10 cellular contexts compared by ENCODE assay signal in the genomic region with DNA sequence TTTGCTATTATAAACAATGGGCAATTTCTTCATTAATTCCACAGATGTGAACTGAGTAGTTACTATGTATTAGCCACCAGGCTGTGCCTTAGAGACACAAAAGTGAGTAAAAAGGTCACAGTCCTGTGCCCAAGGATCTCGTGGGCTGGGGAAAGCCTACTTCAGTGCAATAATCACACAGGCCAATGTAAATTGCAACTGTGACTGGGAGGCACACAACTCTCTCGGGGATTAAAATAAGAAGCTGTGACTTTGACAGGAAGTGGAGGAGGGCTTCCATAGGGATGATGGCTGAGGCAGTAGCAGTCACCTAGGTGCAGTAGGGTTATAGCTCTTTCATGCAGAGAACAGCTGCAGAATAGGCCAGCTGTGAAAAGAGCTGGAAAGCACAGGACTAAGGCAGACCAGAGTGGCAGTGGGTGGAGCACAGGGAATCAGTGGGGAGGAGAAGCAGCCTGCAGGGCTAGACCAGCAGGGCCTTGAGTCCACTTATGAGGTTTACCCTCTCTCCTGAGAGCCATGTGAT.
DNase-seq lines count a peak whose midpoint lies in the region; ATAC-seq, FAIRE-seq and TF ChIP-seq lines count a peak whose summit lies in the region.
"Had no signal": no experiment of that assay in that cellular context is flagged by ENCODE, and none has a peak within 500 bp of the region (broad histone marks: within the 10 kb centered on the region; RNA-seq: fewer than 3 reads in every experiment).

No MANE protein-coding gene starts in this region.

- H3K79me1 ChIP-seq in H1 (ENCODE audit: low read depth, low read length), result no peaks in the 10 kb centered on the region

- DNase-seq in activated naive CD8-positive, alpha-beta T cell treated with anti-CD3 and anti-CD28 coated beads, Interleukin-2, amount 10 ng/mL, durations not matched to agents 7 days and 5 days, result no peak
- no peak for DNase-seq in activated naive CD8-positive, alpha-beta T cell treated with anti-CD3 and anti-CD28 coated beads for 36 hours
- DNase-seq in NCI-H1417 (lab: John Stamatoyannopoulos, UW) (peak in 2 of 3 experiments; percentile 58 to 74), H1 (ENCODE audit: low read depth in 1 of 2, low spot score in 2 of 2) (no peak), small intestine (peak; percentile 66), LoVo (ENCODE audit: low spot score) (no peak)
- DNase-seq in stimulated activated effector memory CD8-positive, alpha-beta T cell treated with anti-CD3 and anti-CD28 coated beads, Interleukin-12 subunit alpha, Interleukin-12 subunit beta, amount 100 ng/mL, for 72 hours (ENCODE audit: low spot score in 2 of 2), result no peak
- DNase-seq: C1 segment of cervical spinal cord had no signal

- no peak overlapping the region for H3K4me3 ChIP-seq in H1 (ENCODE audit: extremely low read depth in 1 of 4, insufficient read depth in 2 of 4, low read depth in 3 of 4, low read length in 4 of 4)
- no peak overlapping the region for H3K4me3 ChIP-seq in small intestine (ENCODE audit: low read depth in 1 of 2, low read length in 2 of 2)

- no peaks in the 10 kb centered on the region for H3K27me3 Mint-ChIP-seq in activated naive CD8-positive, alpha-beta T cell treated with anti-CD3 and anti-CD28 coated beads, Interleukin-2, amount 10 ng/mL, durations not matched to agents 7 days and 5 days
- H3K27me3 Mint-ChIP-seq in activated naive CD8-positive, alpha-beta T cell treated with anti-CD3 and anti-CD28 coated beads for 36 hours, result no peaks in the 10 kb centered on the region

- no peak overlapping the region for H3K4me3 Mint-ChIP-seq in activated naive CD8-positive, alpha-beta T cell treated with anti-CD3 and anti-CD28 coated beads, Interleukin-2, amount 10 ng/mL, durations not matched to agents 7 days and 5 days
- no peak overlapping the region for H3K4me3 Mint-ChIP-seq in activated naive CD8-positive, alpha-beta T cell treated with anti-CD3 and anti-CD28 coated beads for 36 hours
- H3K4me3 Mint-ChIP-seq in stimulated activated effector memory CD8-positive, alpha-beta T cell treated with anti-CD3 and anti-CD28 coated beads, Interleukin-12 subunit alpha, Interleukin-12 subunit beta, amount 100 ng/mL, for 72 hours, result no peak overlapping the region

- H3K4me1 ChIP-seq in H1 (replicated peaks in 1 of 4; ENCODE audit: control insufficient read depth in 3 of 4, insufficient read depth in 4 of 4, low read length in 3 of 4) (peaks cover 0 to 2% (median 0%) of the 10 kb centered on the region in 4 experiments; a peak in 1 of 7 replicates), small intestine (ENCODE audit: control insufficient read depth in 2 of 2, insufficient read depth in 1 of 2, low read depth in 1 of 2, low read length in 1 of 2) (peaks cover 0 to 5% of the 10 kb centered on the region in 2 donors)

- H3K4me2 ChIP-seq in H1 (ENCODE audit: insufficient read depth in 1 of 2, low read depth in 2 of 2, low read length in 2 of 2), result no peak overlapping the region

- no peak overlapping the region for H2BK5ac ChIP-seq in H1 (ENCODE audit: low read depth, low read length)

- H4K20me1 ChIP-seq in H1 (replicated peaks in 1 of 2; ENCODE audit: control insufficient read depth in 1 of 2, insufficient read depth in 2 of 2, low read length in 2 of 2), result no peaks in the 10 kb centered on the region

- H3K23ac ChIP-seq in H1 (ENCODE audit: insufficient read length), result no peak overlapping the region

- no peaks in the 10 kb centered on the region for H3K36me3 ChIP-seq in H1 (ENCODE audit: control insufficient read depth in 2 of 4, insufficient read depth in 4 of 4, low read length in 3 of 4)
- H3K36me3 ChIP-seq in small intestine (ENCODE audit: control insufficient read depth in 2 of 2, insufficient read depth in 2 of 2, low read length in 2 of 2), result no peaks in the 10 kb centered on the region

- H3K56ac ChIP-seq in H1 (replicated peaks; ENCODE audit: insufficient read length, low read depth, low read length), result no peak overlapping the region

- peak; percentile 58 for ATAC-seq in activated naive CD8-positive, alpha-beta T cell treated with anti-CD3 and anti-CD28 coated beads, Interleukin-2, amount 10 ng/mL, durations not matched to agents 7 days and 5 days (ENCODE audit: low read depth)
- no peak for ATAC-seq in GM18858 (IDR thresholded peaks at IDR 0.05; ENCODE audit: unreplicated experiment)
- ATAC-seq in stimulated activated effector memory CD8-positive, alpha-beta T cell treated with anti-CD3 and anti-CD28 coated beads, Interleukin-12 subunit alpha, Interleukin-12 subunit beta, amount 100 ng/mL, for 72 hours, result no peak

- H3K27me3 ChIP-seq in H1 (replicated peaks in 1 of 4; ENCODE audit: control insufficient read depth in 3 of 4, extremely low read depth in 1 of 4, insufficient read depth in 3 of 4, low read length in 3 of 4) (0 out of 7 replicates have a peak, but pooled peaks cover 0 to 2% (median 0%) of the 10 kb centered on the region in 4 experiments), small intestine (ENCODE audit: control insufficient read depth in 2 of 2, insufficient read depth in 2 of 2, low read length in 2 of 2) (no peaks in the 10 kb centered on the region)

- 0 out of 2 replicates have a peak overlapping the region, but pooled peaks have one; percentile 10 for H2AFZ ChIP-seq in H1 (ENCODE audit: low read length)

- no peak overlapping the region for H3K4ac ChIP-seq in H1 (replicated peaks; ENCODE audit: insufficient read length, low read depth, low read length)

- H3K27ac ChIP-seq in H1 (ENCODE audit: low read depth, low read length), result no peak overlapping the region
- no peak overlapping the region for H3K27ac ChIP-seq in small intestine (ENCODE audit: low read depth in 1 of 2, low read length in 1 of 2)

- CTCF ChIA-PET in H1 (lab: Charles Lee; ENCODE audit: partially characterized antibody), result interaction anchor here (1.0 to 1.4 kb wide), 2 partner anchors 82 to 94 kb away, joined by 4 read pairs; no protein-coding TSS in a partner anchor

- no peaks in the 10 kb centered on the region for H3K9me3 Mint-ChIP-seq in activated naive CD8-positive, alpha-beta T cell treated with anti-CD3 and anti-CD28 coated beads, Interleukin-2, amount 10 ng/mL, durations not matched to agents 7 days and 5 days
- H3K9me3 Mint-ChIP-seq in activated naive CD8-positive, alpha-beta T cell treated with anti-CD3 and anti-CD28 coated beads for 36 hours, result no peaks in the 10 kb centered on the region
- no peaks in the 10 kb centered on the region for H3K9me3 Mint-ChIP-seq in stimulated activated effector memory CD8-positive, alpha-beta T cell treated with anti-CD3 and anti-CD28 coated beads, Interleukin-12 subunit alpha, Interleukin-12 subunit beta, amount 100 ng/mL, for 72 hours

- H4K5ac ChIP-seq in H1 (ENCODE audit: insufficient read length, low read depth, low read length), result no peak overlapping the region

- peaks cover 6% of the 10 kb centered on the region for H3K4me1 Mint-ChIP-seq in activated naive CD8-positive, alpha-beta T cell treated with anti-CD3 and anti-CD28 coated beads, Interleukin-2, amount 10 ng/mL, durations not matched to agents 7 days and 5 days
- peaks cover 9% of the 10 kb centered on the region for H3K4me1 Mint-ChIP-seq in activated naive CD8-positive, alpha-beta T cell treated with anti-CD3 and anti-CD28 coated beads for 36 hours
- H3K4me1 Mint-ChIP-seq in stimulated activated effector memory CD8-positive, alpha-beta T cell treated with anti-CD3 and anti-CD28 coated beads, Interleukin-12 subunit alpha, Interleukin-12 subunit beta, amount 100 ng/mL, for 72 hours, result peaks cover 6% of the 10 kb centered on the region

- no peak for TF ChIP-seq POLR2A in H1 (IDR thresholded peaks at IDR 0.05; ENCODE audit: control extremely low read depth in 1 of 2, low read depth in 2 of 2, low read length in 2 of 2)

- H2BK12ac ChIP-seq in H1 (ENCODE audit: low read depth, low read length), result no peak overlapping the region

- no peak overlapping the region for H2BK120ac ChIP-seq in H1 (replicated peaks; ENCODE audit: low read depth, low read length)

- no peaks in the 10 kb centered on the region for H3K79me2 ChIP-seq in H1 (ENCODE audit: control insufficient read depth in 1 of 2, insufficient read depth in 2 of 2, low read length in 2 of 2)

- no peaks in the 10 kb centered on the region for H3K9me3 ChIP-seq in H1 (ENCODE audit: insufficient read depth in 2 of 2, low read depth in 1 of 2, low read length in 1 of 2)
- H3K9me3 ChIP-seq in small intestine (ENCODE audit: control insufficient read depth, low read depth), result no peaks in the 10 kb centered on the region

- 62% methylated on average over 2 of the region's 2 CpGs; no CpG with 5 or more reads in 1 of the 2 experiments for WGBS in H1 (ENCODE audit: extremely low coverage in 1 of 2, insufficient coverage in 1 of 2, insufficient read length in 1 of 2, insufficient replicate concordance in 2 of 2, low coverage in 1 of 2, low lambda C conversion rate in 2 of 2, missing lambda C conversion rate in 1 of 2), 2 experiments
- 4 to 26% (median 5%) methylated on average over 2 of the region's 2 CpGs for WGBS in small intestine, 3 donors

- H3K23me2 ChIP-seq in H1 (ENCODE audit: low read depth, low read length), result no peaks in the 10 kb centered on the region

- no peak for TF ChIP-seq CTCF in H1 (IDR thresholded peaks at IDR 0.05; ENCODE audit: control extremely low read depth in 1 of 3, insufficient read depth in 1 of 3, low read depth in 1 of 3, low read length in 3 of 3)

- no peak for TF ChIP-seq EP300 in H1 (IDR thresholded peaks at IDR 0.05; ENCODE audit: borderline replicate concordance in 1 of 2, low read depth in 2 of 2, low read length in 2 of 2)

- no peak overlapping the region for H4K8ac ChIP-seq in H1 (ENCODE audit: extremely low read depth, insufficient read depth, low read length)

- POLR2A ChIA-PET in activated naive CD8-positive, alpha-beta T cell treated with anti-CD3 and anti-CD28 coated beads, Interleukin-2, amount 10 ng/mL, durations not matched to agents 7 days and 5 days (lab: Charles Lee), result no interaction called here
- POLR2A ChIA-PET in H1 (lab: Charles Lee; ENCODE audit: partially characterized antibody), result no interaction called here

- no peak overlapping the region for H3K14ac ChIP-seq in H1 (ENCODE audit: insufficient read length)

- H4K91ac ChIP-seq in H1 (replicated peaks; ENCODE audit: insufficient read length, low read length), result no peak overlapping the region

- H2AK5ac ChIP-seq in H1 (ENCODE audit: low read depth, low read length), result no peak overlapping the region

- H3K9ac ChIP-seq in H1 (replicated peaks in 1 of 4; ENCODE audit: extremely low read depth in 1 of 4, low read depth in 3 of 4, low read length in 3 of 4), result no peak overlapping the region

- no peak overlapping the region for H2BK20ac ChIP-seq in H1 (ENCODE audit: low read length)

- peak; percentile 22 to 28; a peak in 3 of 4 replicates for TF ChIP-seq RAD21 in H1 (IDR thresholded peaks at IDR 0.05 in 1 of 2, conservative IDR thresholded peaks at IDR 0.05 in 1 of 2; ENCODE audit: low read depth in 2 of 2, low read length in 2 of 2)

- FAIRE-seq in H1 (lab: Jason Lieb, UNC) (no peak), small intestine (lab: Jason Lieb, UNC) (no peak)
- FAIRE-seq: endometrium had no signal

- H2BK15ac ChIP-seq in H1 (ENCODE audit: low read length), result 0 out of 2 replicates have a peak overlapping the region, but pooled peaks have one; percentile 29

- H3K18ac ChIP-seq in H1 (ENCODE audit: extremely low read depth, low read length), result no peak overlapping the region

- no peak overlapping the region for H3K27ac Mint-ChIP-seq in activated naive CD8-positive, alpha-beta T cell treated with anti-CD3 and anti-CD28 coated beads, Interleukin-2, amount 10 ng/mL, durations not matched to agents 7 days and 5 days
- no peak overlapping the region for H3K27ac Mint-ChIP-seq in activated naive CD8-positive, alpha-beta T cell treated with anti-CD3 and anti-CD28 coated beads for 36 hours
- no peak overlapping the region for H3K27ac Mint-ChIP-seq in stimulated activated effector memory CD8-positive, alpha-beta T cell treated with anti-CD3 and anti-CD28 coated beads, Interleukin-12 subunit alpha, Interleukin-12 subunit beta, amount 100 ng/mL, for 72 hours

- no peaks in the 10 kb centered on the region for H3K36me3 Mint-ChIP-seq in activated naive CD8-positive, alpha-beta T cell treated with anti-CD3 and anti-CD28 coated beads, Interleukin-2, amount 10 ng/mL, durations not matched to agents 7 days and 5 days
- no peaks in the 10 kb centered on the region for H3K36me3 Mint-ChIP-seq in activated naive CD8-positive, alpha-beta T cell treated with anti-CD3 and anti-CD28 coated beads for 36 hours
- H3K36me3 Mint-ChIP-seq in stimulated activated effector memory CD8-positive, alpha-beta T cell treated with anti-CD3 and anti-CD28 coated beads, Interleukin-12 subunit alpha, Interleukin-12 subunit beta, amount 100 ng/mL, for 72 hours, result no peaks in the 10 kb centered on the region

Comparison
In these comparisons a context has a peak if more than half of its experiments do, and no peak if none do; other contexts are left out.
1. DNase-seq: peak in NCI-H1417 (2 of 3) and small intestine (single experiment); none in activated naive CD8-positive, alpha-beta T cell treated with anti-CD3 and anti-CD28 coated beads, Interleukin-2, amount 10 ng/mL, durations not matched to agents 7 days and 5 days (single experiment), activated naive CD8-positive, alpha-beta T cell treated with anti-CD3 and anti-CD28 coated beads for 36 hours (single experiment), H1 (0 of 2), LoVo (single experiment) and stimulated activated effector memory CD8-positive, alpha-beta T cell treated with anti-CD3 and anti-CD28 coated beads, Interleukin-12 subunit alpha, Interleukin-12 subunit beta, amount 100 ng/mL, for 72 hours (0 of 2).